In genomic region chr10:118374404-118374803, GRCh38 we compare ENCODE assay signal across 25 cellular contexts. TPM values are rescaled to one million over a fixed set of nuclear protein-coding genes. Genes with fewer than 3 reads are reported as not detected.
DNase-seq lines count a peak whose midpoint lies in the region; ATAC-seq, FAIRE-seq and TF ChIP-seq lines count a peak whose summit lies in the region.
"Had no signal": no experiment of that assay in that cellular context is flagged by ENCODE, and none has a peak within 500 bp of the region (broad histone marks: within the 10 kb centered on the region; RNA-seq: fewer than 3 reads in every experiment).

No MANE protein-coding gene starts in this region.

- H3K9me3 ChIP-seq in GM23248 (ENCODE audit: low read depth) (no peaks in the 10 kb centered on the region), Karpas-422 (ENCODE audit: low read length) (no peaks in the 10 kb centered on the region)
- H3K9me3 ChIP-seq: BLaER1, gastrocnemius medialis, right atrium auricular region, vagina had no signal

- no peaks in the 10 kb centered on the region for H3K36me3 Mint-ChIP-seq in stimulated activated naive B cell treated with anti-CD40 and anti-IgM and Interleukin-4, amounts not matched to agents 10 μg/mL and 1 μg/mL and 100 μg/mL, for 72 hours
- H3K36me3 Mint-ChIP-seq: naive thymus-derived CD4-positive, alpha-beta T cell had no signal

- H3K4me3 ChIP-seq in GM23248 (no peak overlapping the region), fibroblast of mammary gland (ENCODE audit: control insufficient read depth, low read depth, low read length) (no peak overlapping the region), Karpas-422 (ENCODE audit: low read length) (no peak overlapping the region)
- H3K4me3 ChIP-seq: BLaER1, dorsolateral prefrontal cortex, gastrocnemius medialis, right atrium auricular region, vagina had no signal

- DNase-seq in A172 (ENCODE audit: low spot score): peak; percentile 42
- peak; percentile 50 for DNase-seq in GM23248
- peak; percentile 42 for DNase-seq in RCC 7860 (ENCODE audit: low spot score)
- DNase-seq in fibroblast of mammary gland (ENCODE audit: low read depth): peak; percentile 3
- no peak for DNase-seq in DMS 273 treated with DMSO at 0.1 percent for 48 hours (lab: John Stamatoyannopoulos, UW)
- no peak for DNase-seq in Karpas-422
- no peak for DNase-seq in stimulated activated naive B cell treated with anti-CD40 and anti-IgM and Interleukin-4, amounts not matched to agents 10 μg/mL and 1 μg/mL and 100 μg/mL, for 72 hours
- DNase-seq: activated CD4-positive, alpha-beta T cell treated with anti-CD3 and anti-CD28 coated beads, Interleukin-2, amount 50 U/mL, for 1 hour; activated CD8-positive, alpha-beta memory T cell treated with anti-CD3 and anti-CD28 coated beads, Interleukin-2, amount 50 U/mL, for 48 hours; Calu3; caudate nucleus; dorsolateral prefrontal cortex; gastrocnemius medialis; kidney; naive thymus-derived CD4-positive, alpha-beta T cell; NCI-H146; NCI-H82; stimulated activated CD4-positive, alpha-beta T cell treated with anti-CD3 and anti-CD28 coated beads, Interleukin-15, amount 100 ng/mL, for 24 hours had no signal

- in situ Hi-C loops in GM23248 (cut with MboI): no loop called here

- H3K4me2 ChIP-seq in GM23248 (ENCODE audit: unreplicated experiment) (peak overlapping the region; percentile 57), Karpas-422 (ENCODE audit: low read depth, low read length, poor library complexity, severe bottlenecking) (no peak overlapping the region)
- H3K4me2 ChIP-seq: BLaER1 had no signal

- H2AFZ ChIP-seq in GM23248 (no peak overlapping the region), Karpas-422 (ENCODE audit: low read length) (no peak overlapping the region)

- no peaks in the 10 kb centered on the region for H3K79me2 ChIP-seq in GM23248 (ENCODE audit: insufficient read depth)
- no peaks in the 10 kb centered on the region for H3K79me2 ChIP-seq in Karpas-422 (ENCODE audit: low read length)

- H3K27ac Mint-ChIP-seq in stimulated activated naive B cell treated with anti-CD40 and anti-IgM and Interleukin-4, amounts not matched to agents 10 μg/mL and 1 μg/mL and 100 μg/mL, for 72 hours: no peak overlapping the region
- H3K27ac Mint-ChIP-seq: naive thymus-derived CD4-positive, alpha-beta T cell; T-helper 1 cell treated with Interleukin-12 subunit alpha and Interleukin-12 subunit beta and Interleukin-4 antibody, amounts not matched to agents 30 μg/mL and 1 μg/mL, for 36 hours had no signal

- H3K27me3 ChIP-seq in GM23248 (replicated peaks; ENCODE audit: insufficient read depth) (peaks cover 5% of the 10 kb centered on the region; the same call in 1 of the 2 replicates), Karpas-422 (ENCODE audit: low read length) (0 out of 2 replicates have a peak, but pooled peaks cover 4% of the 10 kb centered on the region)
- H3K27me3 ChIP-seq: BLaER1, gastrocnemius medialis, right atrium auricular region, vagina had no signal

- FAIRE-seq in RCC 7860 (lab: Jason Lieb, UNC): no peak
- FAIRE-seq: A204.1, kidney had no signal

- no peak for TF ChIP-seq CTCF in fibroblast of mammary gland (conservative IDR thresholded peaks at IDR 0.05; ENCODE audit: control insufficient read depth, insufficient read depth, low read depth, low read length)

- no peak overlapping the region for H3K27ac ChIP-seq in GM23248
- H3K27ac ChIP-seq in Karpas-422 (ENCODE audit: low read length): no peak overlapping the region
- H3K27ac ChIP-seq: BLaER1, dorsolateral prefrontal cortex, gastrocnemius medialis, right atrium auricular region, vagina, VCaP had no signal

- H3K36me3 ChIP-seq in GM23248 (ENCODE audit: low read depth) (no peaks in the 10 kb centered on the region), Karpas-422 (ENCODE audit: insufficient read depth, low read length) (no peaks in the 10 kb centered on the region)
- H3K36me3 ChIP-seq: BLaER1, gastrocnemius medialis, right atrium auricular region, vagina had no signal

- H3K4me1 Mint-ChIP-seq in stimulated activated naive B cell treated with anti-CD40 and anti-IgM and Interleukin-4, amounts not matched to agents 10 μg/mL and 1 μg/mL and 100 μg/mL, for 72 hours: no peaks in the 10 kb centered on the region
- H3K4me1 Mint-ChIP-seq: naive thymus-derived CD4-positive, alpha-beta T cell had no signal

- H3K9me3 Mint-ChIP-seq in stimulated activated naive B cell treated with anti-CD40 and anti-IgM and Interleukin-4, amounts not matched to agents 10 μg/mL and 1 μg/mL and 100 μg/mL, for 72 hours: no peaks in the 10 kb centered on the region
- H3K9me3 Mint-ChIP-seq: naive thymus-derived CD4-positive, alpha-beta T cell; T-helper 1 cell treated with Interleukin-12 subunit alpha and Interleukin-12 subunit beta and Interleukin-4 antibody, amounts not matched to agents 30 μg/mL and 1 μg/mL, for 36 hours had no signal

- no peak overlapping the region for H3K9ac ChIP-seq in GM23248
- no peak overlapping the region for H3K9ac ChIP-seq in Karpas-422 (ENCODE audit: low read length)
- H3K9ac ChIP-seq: BLaER1 had no signal

- no peaks in the 10 kb centered on the region for H4K20me1 ChIP-seq in GM23248 (ENCODE audit: insufficient read depth)
- no peaks in the 10 kb centered on the region for H4K20me1 ChIP-seq in Karpas-422 (ENCODE audit: insufficient read depth, low read depth, low read length)
- H4K20me1 ChIP-seq: BLaER1 had no signal

- no peaks in the 10 kb centered on the region for H3K9me2 ChIP-seq in GM23248 (ENCODE audit: insufficient read depth)
- H3K9me2 ChIP-seq in Karpas-422 (replicated peaks; ENCODE audit: insufficient read depth, low read length): no peaks in the 10 kb centered on the region

- H3K4me1 ChIP-seq in GM23248 (ENCODE audit: insufficient read depth) (peaks cover 20% of the 10 kb centered on the region), Karpas-422 (ENCODE audit: low read length) (peaks cover 9% of the 10 kb centered on the region)
- H3K4me1 ChIP-seq: BLaER1, gastrocnemius medialis, right atrium auricular region, vagina had no signal

- H3F3A ChIP-seq in GM23248 (ENCODE audit: insufficient read depth): peaks cover 15% of the 10 kb centered on the region

- ATAC-seq in GM21526 (IDR thresholded peaks at IDR 0.05; ENCODE audit: low FRiP score, unreplicated experiment): no peak
- no peak for ATAC-seq in stimulated activated naive B cell treated with anti-CD40 and anti-IgM and Interleukin-4, amounts not matched to agents 10 μg/mL and 1 μg/mL and 100 μg/mL, for 72 hours (replicated peaks)
- ATAC-seq: gastrocnemius medialis; naive thymus-derived CD4-positive, alpha-beta T cell had no signal

- peaks cover 29 to 34% of the 10 kb centered on the region in 2 donors for H3K27me3 Mint-ChIP-seq in stimulated activated naive B cell treated with anti-CD40 and anti-IgM and Interleukin-4, amounts not matched to agents 10 μg/mL and 1 μg/mL and 100 μg/mL, for 72 hours

- no peak overlapping the region for H3K4me3 Mint-ChIP-seq in stimulated activated naive B cell treated with anti-CD40 and anti-IgM and Interleukin-4, amounts not matched to agents 10 μg/mL and 1 μg/mL and 100 μg/mL, for 72 hours
- H3K4me3 Mint-ChIP-seq: naive thymus-derived CD4-positive, alpha-beta T cell; T-helper 1 cell treated with Interleukin-12 subunit alpha and Interleukin-12 subunit beta and Interleukin-4 antibody, amounts not matched to agents 30 μg/mL and 1 μg/mL, for 36 hours had no signal

RNA-seq across cellular contexts. Expression of gene FAM204A, which starts 32.3 kb away (rescaled TPM):
- total RNA-seq in A172 (2014; rRNA removed; shearing (Covaris generic)): 160 and 233 TPM in 2 replicates
- total RNA-seq in GM23248 (2014; rRNA removed; shearing (Covaris generic)): 54.6 and 71.8 TPM in 2 replicates
- polyA plus RNA-seq in GM23248 (2016; fragmentation: Nextera tagmentation; extraction: Ambion mirVana): 87.2 and 90.0 TPM in 2 replicates
- 56.1 and 86.2 TPM in 2 replicates for total RNA-seq in Karpas-422 (2014; rRNA removed; shearing (Covaris generic); ENCODE audit: low replicate concordance)

Comparison
In these comparisons a context has a peak if more than half of its experiments do, and no peak if none do; other contexts are left out.
1. DNase-seq: peak in A172 (single experiment), GM23248 (single experiment), RCC 7860 (single experiment) and fibroblast of mammary gland (single experiment); none in DMS 273 treated with DMSO at 0.1 percent for 48 hours (single experiment), Karpas-422 (single experiment) and stimulated activated naive B cell treated with anti-CD40 and anti-IgM and Interleukin-4, amounts not matched to agents 10 μg/mL and 1 μg/mL and 100 μg/mL, for 72 hours (single experiment).